ENCODE assay signal across 8 cellular contexts in the genomic region with DNA sequence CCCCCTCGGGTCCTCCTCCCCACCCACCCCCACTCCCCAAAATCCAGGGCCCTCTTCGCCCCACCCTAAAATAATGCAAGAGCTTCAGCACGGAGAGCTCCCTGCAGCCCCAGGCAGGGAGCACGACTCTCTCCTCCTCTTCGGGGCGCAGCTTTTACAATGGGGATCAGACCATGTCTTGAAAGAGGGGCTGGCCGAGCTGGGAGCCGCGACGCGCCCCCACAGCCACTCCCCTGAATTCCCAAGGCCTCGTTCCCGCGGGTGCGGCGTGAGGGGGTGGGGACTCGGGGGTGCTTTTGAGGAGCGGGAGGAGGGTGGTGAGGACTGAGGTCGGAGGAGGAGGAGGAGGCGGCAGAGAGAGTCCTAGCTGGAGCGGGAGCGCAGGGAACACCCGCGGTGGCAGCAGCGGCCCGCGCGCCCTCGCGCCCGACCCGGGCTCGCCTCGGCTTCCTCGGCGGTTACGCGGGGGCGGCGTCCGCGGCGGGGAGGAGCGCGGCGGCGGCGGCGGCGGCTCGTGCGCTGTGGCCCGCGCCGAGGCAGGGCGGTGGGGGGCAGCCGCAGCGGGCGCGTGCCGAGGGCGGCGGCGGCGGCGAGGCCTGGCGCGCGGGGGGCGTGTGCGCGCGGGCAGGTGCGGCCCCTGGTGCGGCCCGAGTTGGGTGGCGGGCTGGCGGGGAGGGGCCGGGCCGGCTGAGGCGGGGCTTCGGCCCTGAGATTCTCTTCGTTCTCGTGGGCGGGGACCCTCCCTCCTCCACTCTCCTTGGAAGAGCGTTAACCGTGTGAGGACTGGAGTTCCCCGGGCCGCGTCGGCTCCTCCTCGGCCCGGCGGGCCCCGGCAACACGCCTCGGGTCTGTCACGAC. TPM values are rescaled to one million over a fixed set of nuclear protein-coding genes. Genes with fewer than 3 reads are reported as not detected.
DNase-seq lines count a peak whose midpoint lies in the region; ATAC-seq and TF ChIP-seq lines count a peak whose summit lies in the region.

A gene (minus strand): TSS at position 666 of the 858 bp plus-strand sequence. CDS start 699 bp downstream, outside the sequence.

- POLR2A ChIA-PET in activated CD4-positive, alpha-beta memory T cell treated with anti-CD3 and anti-CD28 coated beads, Interleukin-2, amount 10 ng/mL, durations not matched to agents 7 days and 5 days (lab: Charles Lee): no interaction called here

- H3K27ac Mint-ChIP-seq in activated CD4-positive, alpha-beta memory T cell treated with anti-CD3 and anti-CD28 coated beads, Interleukin-2, amount 10 ng/mL, durations not matched to agents 7 days and 5 days: no peak within 1 kb of the TSS
- peak within 1 kb of the TSS in 2 of 3 experiments; percentile 11 to 90 for H3K27ac Mint-ChIP-seq in nephron

- CTCF ChIA-PET in activated CD4-positive, alpha-beta memory T cell treated with anti-CD3 and anti-CD28 coated beads, Interleukin-2, amount 10 ng/mL, durations not matched to agents 7 days and 5 days (lab: Charles Lee): no interaction called here

- H3K9me3 Mint-ChIP-seq in activated CD4-positive, alpha-beta memory T cell treated with anti-CD3 and anti-CD28 coated beads, Interleukin-2, amount 10 ng/mL, durations not matched to agents 7 days and 5 days: no peaks in the 10 kb centered on the region
- no peaks in the 10 kb centered on the region for H3K9me3 Mint-ChIP-seq in nephron

- TF ChIP-seq CTCF in fibroblast of villous mesenchyme (IDR thresholded peaks at IDR 0.05; ENCODE audit: insufficient read depth, low read depth, low read length) (no peak), nephron (IDR thresholded peaks at IDR 0.05; ENCODE audit: unreplicated experiment in 3 of 3) (no peak)

- peak; percentile 53 for ATAC-seq in HG02763 (IDR thresholded peaks at IDR 0.05; ENCODE audit: unreplicated experiment)
- no peak for ATAC-seq in GM18861 (IDR thresholded peaks at IDR 0.05; ENCODE audit: unreplicated experiment)

- H3K4me1 Mint-ChIP-seq in activated CD4-positive, alpha-beta memory T cell treated with anti-CD3 and anti-CD28 coated beads, Interleukin-2, amount 10 ng/mL, durations not matched to agents 7 days and 5 days: peaks cover 13% of the 10 kb centered on the region
- H3K4me1 Mint-ChIP-seq in nephron: peaks cover 16% of the 10 kb centered on the region

- peak within 1 kb of the TSS; percentile 62 for H3K4me3 Mint-ChIP-seq in activated CD4-positive, alpha-beta memory T cell treated with anti-CD3 and anti-CD28 coated beads, Interleukin-2, amount 10 ng/mL, durations not matched to agents 7 days and 5 days
- peak within 1 kb of the TSS; percentile 88 to 95 (median 93) for H3K4me3 Mint-ChIP-seq in nephron

- DNase-seq in activated CD8-positive, alpha-beta memory T cell treated with anti-CD3 and anti-CD28 coated beads, Interleukin-2, amount 50 U/mL, for 48 hours: peak; percentile 54
- no peak for DNase-seq in activated CD8-positive, alpha-beta memory T cell treated with anti-CD3 and anti-CD28 coated beads, Interleukin-2, amount 50 U/mL, for 4 hours
- peak; percentile 49 for DNase-seq in NCI-H2107 (lab: John Stamatoyannopoulos, UW)
- no peak for DNase-seq in activated CD4-positive, alpha-beta memory T cell treated with anti-CD3 and anti-CD28 coated beads, Interleukin-2, amount 10 ng/mL, durations not matched to agents 7 days and 5 days
- DNase-seq in fibroblast of villous mesenchyme (ENCODE audit: low read depth): peak; percentile 17

- H3K36me3 Mint-ChIP-seq in activated CD4-positive, alpha-beta memory T cell treated with anti-CD3 and anti-CD28 coated beads, Interleukin-2, amount 10 ng/mL, durations not matched to agents 7 days and 5 days (ENCODE audit: low read depth): no peaks in the 10 kb centered on the region
- no peaks in the 10 kb centered on the region for H3K36me3 Mint-ChIP-seq in nephron (ENCODE audit: low read depth)

- H3K27me3 Mint-ChIP-seq in activated CD4-positive, alpha-beta memory T cell treated with anti-CD3 and anti-CD28 coated beads, Interleukin-2, amount 10 ng/mL, durations not matched to agents 7 days and 5 days: peaks cover 50% of the 10 kb centered on the region
- peaks cover 32% of the 10 kb centered on the region for H3K27me3 Mint-ChIP-seq in nephron (ENCODE audit: low read depth)

- peak within 1 kb of the TSS; percentile 67 for H3K4me3 ChIP-seq in fibroblast of villous mesenchyme (ENCODE audit: low read depth, low read length)

RNA-seq across cellular contexts. Expression of the gene that starts here (rescaled TPM):
- total RNA-seq in activated CD4-positive, alpha-beta memory T cell treated with anti-CD3 and anti-CD28 coated beads, Interleukin-2, amount 10 ng/mL, durations not matched to agents 7 days and 5 days: 1 to 10 TPM in 1 of 2 experiments, under 1 TPM in 1; 0.30 to 1.3 TPM
- total RNA-seq in fibroblast of villous mesenchyme: 0.64 and 0.86 TPM in 2 replicates

Comparison
In these comparisons a context has a peak if more than half of its experiments do, and no peak if none do; other contexts are left out.
1. DNase-seq: peak in activated CD8-positive, alpha-beta memory T cell treated with anti-CD3 and anti-CD28 coated beads, Interleukin-2, amount 50 U/mL, for 48 hours (single experiment) and NCI-H2107 (single experiment); none in activated CD8-positive, alpha-beta memory T cell treated with anti-CD3 and anti-CD28 coated beads, Interleukin-2, amount 50 U/mL, for 4 hours (single experiment) and activated CD4-positive, alpha-beta memory T cell treated with anti-CD3 and anti-CD28 coated beads, Interleukin-2, amount 10 ng/mL, durations not matched to agents 7 days and 5 days (single experiment).
2. Peak in DNase-seq and H3K4me3 ChIP-seq in fibroblast of villous mesenchyme; RNA of the gene not detected or under 1 TPM.